ENCODE assay signal across 1 cellular context in the genomic region with DNA sequence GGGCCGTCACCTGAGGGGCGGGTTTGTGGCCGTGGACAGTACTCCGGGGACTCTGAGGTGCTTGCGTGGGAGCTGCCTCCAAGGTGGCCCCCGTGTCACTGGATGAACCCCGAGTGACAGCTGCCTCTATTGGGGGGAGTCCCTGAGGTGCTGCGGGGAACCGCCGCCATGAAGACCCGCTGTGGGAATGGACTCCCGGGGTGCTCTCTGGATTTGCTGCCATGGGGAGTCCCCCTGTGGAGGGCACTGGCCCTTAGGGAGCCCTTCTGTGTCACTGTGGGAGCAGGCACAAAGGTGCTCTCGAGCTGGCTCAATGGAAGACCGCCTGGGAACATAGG.
TF ChIP-seq lines count a peak whose summit lies in the region.

No MANE protein-coding gene starts in this region.

TF ChIP-seq in GM23338, 12 proteins besides CTCF, POLR2A, EP300 and RAD21 (continued from another document):
- TF ChIP-seq, protein P1, sequence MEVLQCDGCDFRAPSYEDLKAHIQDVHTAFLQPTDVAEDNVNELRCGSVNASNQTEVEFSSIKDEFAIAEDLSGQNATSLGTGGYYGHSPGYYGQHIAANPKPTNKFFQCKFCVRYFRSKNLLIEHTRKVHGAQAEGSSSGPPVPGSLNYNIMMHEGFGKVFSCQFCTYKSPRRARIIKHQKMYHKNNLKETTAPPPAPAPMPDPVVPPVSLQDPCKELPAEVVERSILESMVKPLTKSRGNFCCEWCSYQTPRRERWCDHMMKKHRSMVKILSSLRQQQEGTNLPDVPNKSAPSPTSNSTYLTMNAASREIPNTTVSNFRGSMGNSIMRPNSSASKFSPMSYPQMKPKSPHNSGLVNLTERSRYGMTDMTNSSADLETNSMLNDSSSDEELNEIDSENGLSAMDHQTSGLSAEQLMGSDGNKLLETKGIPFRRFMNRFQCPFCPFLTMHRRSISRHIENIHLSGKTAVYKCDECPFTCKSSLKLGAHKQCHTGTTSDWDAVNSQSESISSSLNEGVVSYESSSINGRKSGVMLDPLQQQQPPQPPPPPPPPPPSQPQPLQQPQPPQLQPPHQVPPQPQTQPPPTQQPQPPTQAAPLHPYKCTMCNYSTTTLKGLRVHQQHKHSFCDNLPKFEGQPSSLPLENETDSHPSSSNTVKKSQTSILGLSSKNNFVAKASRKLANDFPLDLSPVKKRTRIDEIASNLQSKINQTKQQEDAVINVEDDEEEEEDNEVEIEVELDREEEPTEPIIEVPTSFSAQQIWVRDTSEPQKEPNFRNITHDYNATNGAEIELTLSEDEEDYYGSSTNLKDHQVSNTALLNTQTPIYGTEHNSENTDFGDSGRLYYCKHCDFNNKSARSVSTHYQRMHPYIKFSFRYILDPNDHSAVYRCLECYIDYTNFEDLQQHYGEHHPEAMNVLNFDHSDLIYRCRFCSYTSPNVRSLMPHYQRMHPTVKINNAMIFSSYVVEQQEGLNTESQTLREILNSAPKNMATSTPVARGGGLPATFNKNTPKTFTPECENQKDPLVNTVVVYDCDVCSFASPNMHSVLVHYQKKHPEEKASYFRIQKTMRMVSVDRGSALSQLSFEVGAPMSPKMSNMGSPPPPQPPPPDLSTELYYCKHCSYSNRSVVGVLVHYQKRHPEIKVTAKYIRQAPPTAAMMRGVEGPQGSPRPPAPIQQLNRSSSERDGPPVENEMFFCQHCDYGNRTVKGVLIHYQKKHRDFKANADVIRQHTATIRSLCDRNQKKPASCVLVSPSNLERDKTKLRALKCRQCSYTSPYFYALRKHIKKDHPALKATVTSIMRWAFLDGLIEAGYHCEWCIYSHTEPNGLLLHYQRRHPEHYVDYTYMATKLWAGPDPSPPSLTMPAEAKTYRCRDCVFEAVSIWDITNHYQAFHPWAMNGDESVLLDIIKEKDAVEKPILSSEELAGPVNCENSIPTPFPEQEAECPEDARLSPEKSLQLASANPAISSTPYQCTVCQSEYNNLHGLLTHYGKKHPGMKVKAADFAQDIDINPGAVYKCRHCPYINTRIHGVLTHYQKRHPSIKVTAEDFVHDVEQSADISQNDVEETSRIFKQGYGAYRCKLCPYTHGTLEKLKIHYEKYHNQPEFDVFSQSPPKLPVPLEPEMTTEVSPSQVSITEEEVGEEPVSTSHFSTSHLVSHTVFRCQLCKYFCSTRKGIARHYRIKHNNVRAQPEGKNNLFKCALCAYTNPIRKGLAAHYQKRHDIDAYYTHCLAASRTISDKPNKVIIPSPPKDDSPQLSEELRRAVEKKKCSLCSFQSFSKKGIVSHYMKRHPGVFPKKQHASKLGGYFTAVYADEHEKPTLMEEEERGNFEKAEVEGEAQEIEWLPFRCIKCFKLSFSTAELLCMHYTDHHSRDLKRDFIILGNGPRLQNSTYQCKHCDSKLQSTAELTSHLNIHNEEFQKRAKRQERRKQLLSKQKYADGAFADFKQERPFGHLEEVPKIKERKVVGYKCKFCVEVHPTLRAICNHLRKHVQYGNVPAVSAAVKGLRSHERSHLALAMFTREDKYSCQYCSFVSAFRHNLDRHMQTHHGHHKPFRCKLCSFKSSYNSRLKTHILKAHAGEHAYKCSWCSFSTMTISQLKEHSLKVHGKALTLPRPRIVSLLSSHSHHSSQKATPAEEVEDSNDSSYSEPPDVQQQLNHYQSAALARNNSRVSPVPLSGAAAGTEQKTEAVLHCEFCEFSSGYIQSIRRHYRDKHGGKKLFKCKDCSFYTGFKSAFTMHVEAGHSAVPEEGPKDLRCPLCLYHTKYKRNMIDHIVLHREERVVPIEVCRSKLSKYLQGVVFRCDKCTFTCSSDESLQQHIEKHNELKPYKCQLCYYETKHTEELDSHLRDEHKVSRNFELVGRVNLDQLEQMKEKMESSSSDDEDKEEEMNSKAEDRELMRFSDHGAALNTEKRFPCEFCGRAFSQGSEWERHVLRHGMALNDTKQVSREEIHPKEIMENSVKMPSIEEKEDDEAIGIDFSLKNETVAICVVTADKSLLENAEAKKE (CRISPR knock-in tag; IDR thresholded peaks at IDR 0.05): no peak
- TF ChIP-seq STAT1 (IDR thresholded peaks at IDR 0.05; ENCODE audit: unreplicated experiment): no peak
- TF ChIP-seq EZH2phosphoT487 (IDR thresholded peaks at IDR 0.05; ENCODE audit: unreplicated experiment): no peak
- no peak for TF ChIP-seq EZH2 (IDR thresholded peaks at IDR 0.05; ENCODE audit: low read depth, unreplicated experiment)
- TF ChIP-seq NANOG (IDR thresholded peaks at IDR 0.05; ENCODE audit: borderline replicate concordance): no peak
